ENCODE assay signal across 24 cellular contexts in the genomic region with DNA sequence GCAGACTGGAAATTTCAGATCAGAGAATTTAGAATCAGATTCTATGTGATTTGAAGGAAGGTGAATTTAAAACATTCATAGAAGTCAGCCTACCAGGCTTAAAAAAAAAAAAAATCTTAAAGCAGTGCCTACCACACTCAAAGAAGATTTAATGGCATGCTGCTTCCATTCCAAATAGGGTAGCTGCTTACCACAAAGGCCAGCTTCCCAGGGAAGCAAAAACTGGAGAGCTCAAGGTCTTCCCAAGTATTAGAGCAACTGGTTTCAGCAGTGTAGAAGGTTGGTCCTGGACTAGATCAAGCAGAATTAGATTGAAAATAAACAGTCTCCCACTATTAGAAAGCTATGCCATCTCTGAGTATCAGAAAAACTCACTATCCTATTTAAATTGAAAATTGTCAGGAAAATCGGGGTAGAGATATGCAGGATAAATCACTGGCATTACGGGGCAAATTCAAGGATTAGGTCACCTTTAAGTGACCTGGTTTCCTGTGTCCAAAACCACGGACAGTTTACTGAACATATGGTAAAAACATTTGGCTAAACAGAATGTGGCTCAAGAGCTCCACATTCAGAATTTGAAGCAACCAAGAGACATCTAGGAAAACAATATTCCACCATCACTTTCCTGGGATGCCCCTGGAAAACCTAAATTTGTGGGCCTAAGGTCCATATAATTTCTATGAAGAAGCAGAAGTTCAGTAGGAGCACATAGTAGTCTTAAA. TPM values are rescaled to one million over a fixed set of nuclear protein-coding genes. Genes with fewer than 3 reads are reported as not detected.
"Had no signal": no experiment of that assay in that cellular context is flagged by ENCODE, and none has a peak within 500 bp of the region (broad histone marks: within the 10 kb centered on the region; RNA-seq: fewer than 3 reads in every experiment).

No MANE protein-coding gene starts in this region.

- ATAC-seq: activated CD8-positive, alpha-beta T cell treated with anti-CD3 and anti-CD28 coated beads for 36 hours; activated T-cell treated with anti-CD3 and anti-CD28 coated beads, Interleukin-2, amount 50 U/mL, for 4 hours; gastrocnemius medialis; left lobe of liver; pancreas; right lobe of liver; SK-N-SH treated with all-trans-retinoic acid at 6 μM for 48 hours; stimulated activated effector memory CD8-positive, alpha-beta T cell treated with anti-CD3 and anti-CD28 coated beads, Interleukin-12 subunit alpha, Interleukin-12 subunit beta, amount 100 ng/mL, for 72 hours had no signal

- H3K9me3 Mint-ChIP-seq: activated CD4-positive, alpha-beta T cell treated with anti-CD3 and anti-CD28 coated beads, Interleukin-2, amount 10 ng/mL, durations not matched to agents 24 days and 14 days; activated CD8-positive, alpha-beta T cell treated with anti-CD3 and anti-CD28 coated beads for 36 hours; activated naive CD4-positive, alpha-beta T cell treated with anti-CD3 and anti-CD28 coated beads, Interleukin-2, amount 10 ng/mL, durations not matched to agents 7 days and 5 days; activated T-cell treated with anti-CD3 and anti-CD28 coated beads, Interleukin-2, amount 50 U/mL, for 4 hours; naive B cell; stimulated activated effector memory CD8-positive, alpha-beta T cell treated with anti-CD3 and anti-CD28 coated beads, Interleukin-12 subunit alpha, Interleukin-12 subunit beta, amount 100 ng/mL, for 72 hours; type B pancreatic cell had no signal

- H3K27ac ChIP-seq: cardiac muscle cell, gastrocnemius medialis, pancreas, right lobe of liver, testis had no signal

- H3K4me3 Mint-ChIP-seq: activated CD4-positive, alpha-beta T cell treated with anti-CD3 and anti-CD28 coated beads, Interleukin-2, amount 10 ng/mL, durations not matched to agents 24 days and 14 days; activated CD8-positive, alpha-beta T cell treated with anti-CD3 and anti-CD28 coated beads for 36 hours; activated naive CD4-positive, alpha-beta T cell treated with anti-CD3 and anti-CD28 coated beads, Interleukin-2, amount 10 ng/mL, durations not matched to agents 7 days and 5 days; activated T-cell treated with anti-CD3 and anti-CD28 coated beads, Interleukin-2, amount 50 U/mL, for 4 hours; naive B cell; stimulated activated effector memory CD8-positive, alpha-beta T cell treated with anti-CD3 and anti-CD28 coated beads, Interleukin-12 subunit alpha, Interleukin-12 subunit beta, amount 100 ng/mL, for 72 hours; type B pancreatic cell had no signal

- H3K27me3 ChIP-seq: cardiac muscle cell, gastrocnemius medialis, pancreas, right lobe of liver, stomach, testis had no signal

- H3K4me1 ChIP-seq: gastrocnemius medialis, pancreas, right lobe of liver, stomach, testis had no signal

- DNase-seq: activated CD4-positive, alpha-beta T cell treated with anti-CD3 and anti-CD28 coated beads, Interleukin-2, amount 10 ng/mL, durations not matched to agents 24 days and 14 days; activated CD8-positive, alpha-beta T cell treated with anti-CD3 and anti-CD28 coated beads for 36 hours; activated effector memory CD4-positive, alpha-beta T cell treated with Interleukin-2 at 50 U/mL for 16 hours; activated naive CD4-positive, alpha-beta T cell treated with anti-CD3 and anti-CD28 coated beads, Interleukin-2, amount 10 ng/mL, durations not matched to agents 7 days and 5 days; activated T-cell treated with anti-CD3 and anti-CD28 coated beads, Interleukin-2, amount 50 U/mL, for 4 hours; gastrocnemius medialis; head of caudate nucleus; kidney; naive B cell; pancreas; right lobe of liver; stimulated activated CD4-positive, alpha-beta T cell treated with anti-CD3 and anti-CD28 coated beads, Interleukin-4, amount 100 ng/mL, for 24 hours; stomach; T-helper 1 cell; T1000; testis had no signal

- H3K4me3 ChIP-seq: cardiac muscle cell, gastrocnemius medialis, pancreas, right lobe of liver, stomach, testis had no signal

- H3K9me3 ChIP-seq: gastrocnemius medialis, pancreas, right lobe of liver, stomach, testis had no signal

- H3K27ac Mint-ChIP-seq: activated CD4-positive, alpha-beta T cell treated with anti-CD3 and anti-CD28 coated beads, Interleukin-2, amount 10 ng/mL, durations not matched to agents 24 days and 14 days; activated CD8-positive, alpha-beta T cell treated with anti-CD3 and anti-CD28 coated beads for 36 hours; activated naive CD4-positive, alpha-beta T cell treated with anti-CD3 and anti-CD28 coated beads, Interleukin-2, amount 10 ng/mL, durations not matched to agents 7 days and 5 days; stimulated activated effector memory CD8-positive, alpha-beta T cell treated with anti-CD3 and anti-CD28 coated beads, Interleukin-12 subunit alpha, Interleukin-12 subunit beta, amount 100 ng/mL, for 72 hours; type B pancreatic cell had no signal

- H3K27me3 Mint-ChIP-seq: activated CD4-positive, alpha-beta T cell treated with anti-CD3 and anti-CD28 coated beads, Interleukin-2, amount 10 ng/mL, durations not matched to agents 24 days and 14 days; activated CD8-positive, alpha-beta T cell treated with anti-CD3 and anti-CD28 coated beads for 36 hours; activated naive CD4-positive, alpha-beta T cell treated with anti-CD3 and anti-CD28 coated beads, Interleukin-2, amount 10 ng/mL, durations not matched to agents 7 days and 5 days; naive B cell; type B pancreatic cell had no signal

RNA-seq across cellular contexts. Expression of a gene that starts 1.3 kb away (rescaled TPM):
- total RNA-seq: activated CD4-positive, alpha-beta T cell treated with anti-CD3 and anti-CD28 coated beads, Interleukin-2, amount 10 ng/mL, durations not matched to agents 24 days and 14 days; activated CD8-positive, alpha-beta T cell treated with anti-CD3 and anti-CD28 coated beads for 36 hours; activated T-cell treated with anti-CD3 and anti-CD28 coated beads, Interleukin-2, amount 50 U/mL, for 4 hours; cardiac muscle cell; epithelial cell of proximal tubule; gastrocnemius medialis; kidney; left lobe of liver; lung microvascular endothelial cell; pancreas; pulmonary artery endothelial cell; right lobe of liver; stomach had no signal

RNA-seq across cellular contexts. Expression of a gene that starts 7.6 kb away (rescaled TPM):
- total RNA-seq: activated CD4-positive, alpha-beta T cell treated with anti-CD3 and anti-CD28 coated beads, Interleukin-2, amount 10 ng/mL, durations not matched to agents 24 days and 14 days; activated CD8-positive, alpha-beta T cell treated with anti-CD3 and anti-CD28 coated beads for 36 hours; activated T-cell treated with anti-CD3 and anti-CD28 coated beads, Interleukin-2, amount 50 U/mL, for 4 hours; cardiac muscle cell; epithelial cell of proximal tubule; gastrocnemius medialis; kidney; left lobe of liver; lung microvascular endothelial cell; pancreas; pulmonary artery endothelial cell; right lobe of liver; stomach; testis had no signal

RNA-seq across cellular contexts. Expression of a gene that starts 32.3 kb away (rescaled TPM):
- total RNA-seq: activated CD4-positive, alpha-beta T cell treated with anti-CD3 and anti-CD28 coated beads, Interleukin-2, amount 10 ng/mL, durations not matched to agents 24 days and 14 days; activated T-cell treated with anti-CD3 and anti-CD28 coated beads, Interleukin-2, amount 50 U/mL, for 4 hours; epithelial cell of proximal tubule; gastrocnemius medialis; left lobe of liver; lung microvascular endothelial cell; pulmonary artery endothelial cell; stomach had no signal

RNA-seq across cellular contexts. Expression of a gene that starts 36.5 kb away (rescaled TPM):
- total RNA-seq: activated CD4-positive, alpha-beta T cell treated with anti-CD3 and anti-CD28 coated beads, Interleukin-2, amount 10 ng/mL, durations not matched to agents 24 days and 14 days; activated CD8-positive, alpha-beta T cell treated with anti-CD3 and anti-CD28 coated beads for 36 hours; activated T-cell treated with anti-CD3 and anti-CD28 coated beads, Interleukin-2, amount 50 U/mL, for 4 hours; epithelial cell of proximal tubule; gastrocnemius medialis; kidney; lung microvascular endothelial cell; pancreas; pulmonary artery endothelial cell; stomach had no signal
